Comparison of ENCODE assay signal across 8 cellular contexts in the genomic region with DNA sequence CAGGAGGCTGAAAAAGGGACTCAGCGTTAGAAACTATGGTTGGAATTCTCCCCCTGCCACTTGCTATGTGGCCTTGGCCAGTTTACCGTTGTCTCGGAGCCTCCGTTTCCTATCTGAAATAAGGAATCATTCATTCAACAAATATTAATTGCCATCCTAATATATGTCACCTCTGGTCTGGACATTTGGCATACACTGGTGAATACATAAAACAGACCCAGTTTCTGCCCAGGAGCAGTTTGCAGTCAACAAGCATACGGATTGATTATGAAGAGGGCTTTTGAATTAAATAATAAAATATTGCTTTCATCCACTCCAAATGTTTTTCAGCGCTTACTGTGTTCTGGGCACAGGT. TPM values are rescaled to one million over a fixed set of nuclear protein-coding genes. Genes with fewer than 3 reads are reported as not detected.
A peak's percentile ranks its signal among the peaks of the same experiment; 100 is the strongest.
DNase-seq lines count a peak whose midpoint lies in the region; ATAC-seq and TF ChIP-seq lines count a peak whose summit lies in the region.

No MANE protein-coding gene starts in this region.

- peaks cover 72% of the 10 kb centered on the region for H3K27me3 ChIP-seq in left ventricle myocardium inferior (ENCODE audit: low read depth)
- peaks cover 47% of the 10 kb centered on the region for H3K27me3 ChIP-seq in A673 (replicated peaks; ENCODE audit: insufficient read depth, low read depth, low read length, poor library complexity)

- peak overlapping the region; percentile 85 to 94 (median 90) for H3K4me3 Mint-ChIP-seq in brain

- H3K27ac ChIP-seq in left ventricle myocardium inferior (replicated peaks) = no peak overlapping the region
- H3K27ac ChIP-seq in mesodermal cell (ENCODE audit: low read depth, low read length, severe bottlenecking) = no peak overlapping the region
- no peak overlapping the region for H3K27ac ChIP-seq in urinary bladder (ENCODE audit: low read depth)
- H3K27ac ChIP-seq in A673 (ENCODE audit: low read depth, low read length, poor library complexity, severe bottlenecking) = no peak overlapping the region

- H3K4me3 ChIP-seq in left ventricle myocardium inferior (peak overlapping the region; percentile 67), mesodermal cell (ENCODE audit: extremely low read depth, insufficient read depth, low read length, poor library complexity, severe bottlenecking) (peak overlapping the region; percentile 44), urinary bladder (ENCODE audit: low read depth, low read length) (peak overlapping the region; percentile 31), A673 (ENCODE audit: low read depth, low read length, poor library complexity, severe bottlenecking) (no peak overlapping the region)

- BruUV-seq in A673 (replicated peaks; lab: Mats Ljungman, UMichigan) = no TSS peak

- no peak for TF ChIP-seq CTCF in left ventricle myocardium inferior (IDR thresholded peaks at IDR 0.05; ENCODE audit: borderline replicate concordance)
- TF ChIP-seq CTCF in brain (conservative IDR thresholded peaks at IDR 0.05) = no peak
- TF ChIP-seq CTCF in A673 (conservative IDR thresholded peaks at IDR 0.05; ENCODE audit: low read depth, low read length) = no peak

- H3K27me3 Mint-ChIP-seq in brain = peaks cover 55% of the 10 kb centered on the region

- DNase-seq in left ventricle myocardium inferior (no peak), left ventricle myocardium superior (no peak), A673 (ENCODE audit: low spot score) (no peak)
- no peak for DNase-seq in stimulated activated CD4-positive, alpha-beta T cell treated with anti-CD3 and anti-CD28 coated beads, Interleukin-2, amount 100 ng/mL, for 48 hours

- no peak overlapping the region for H3K27ac Mint-ChIP-seq in brain

- ATAC-seq in left ventricle myocardium superior (no peak), GM21619 (IDR thresholded peaks at IDR 0.05; ENCODE audit: unreplicated experiment) (no peak)

- intact Hi-C loops in left ventricle myocardium inferior (cut with micrococcal nuclease) = loop anchor here (10.0 kb wide), 1 partner anchor 132 kb away; a partner anchor contains a TSS
- intact Hi-C loops in left ventricle myocardium superior (cut with micrococcal nuclease) = no loop called here
- intact Hi-C loops in A673 (cut with micrococcal nuclease; ENCODE audit: unreplicated experiment) = no loop called here

- H3K9me3 ChIP-seq in left ventricle myocardium inferior (replicated peaks) = no peaks in the 10 kb centered on the region
- no peaks in the 10 kb centered on the region for H3K9me3 ChIP-seq in mesodermal cell (ENCODE audit: control insufficient read depth, low read length)
- H3K9me3 ChIP-seq in A673 (ENCODE audit: low read depth, low read length, poor library complexity, severe bottlenecking) = no peaks in the 10 kb centered on the region

- H3K36me3 Mint-ChIP-seq in brain = no peaks in the 10 kb centered on the region

- CTCF ChIA-PET in A673 (lab: Charles Lee) = no interaction called here

- H3K36me3 ChIP-seq in left ventricle myocardium inferior = no peaks in the 10 kb centered on the region
- no peaks in the 10 kb centered on the region for H3K36me3 ChIP-seq in mesodermal cell (ENCODE audit: control insufficient read depth, insufficient read depth, low read length)
- no peaks in the 10 kb centered on the region for H3K36me3 ChIP-seq in urinary bladder (ENCODE audit: insufficient read depth)
- no peaks in the 10 kb centered on the region for H3K36me3 ChIP-seq in A673 (ENCODE audit: insufficient read depth, low read length, poor library complexity, severe bottlenecking)

- H3K4me1 ChIP-seq in left ventricle myocardium inferior (peaks cover 17% of the 10 kb centered on the region), mesodermal cell (ENCODE audit: control insufficient read depth, insufficient read depth, low read length, poor library complexity, severe bottlenecking) (peaks cover 21% of the 10 kb centered on the region), urinary bladder (ENCODE audit: insufficient read depth) (no peaks in the 10 kb centered on the region), A673 (ENCODE audit: insufficient read depth, low read length, poor library complexity, severe bottlenecking) (no peaks in the 10 kb centered on the region)

- H3K9me3 Mint-ChIP-seq in brain = peaks cover 0 to 4% (median 0%) of the 10 kb centered on the region in 5 experiments

- 8 to 22% methylated on average over 4 to 5 of the region's 6 CpGs for WGBS in mesodermal cell (ENCODE audit: insufficient coverage in 2 of 2), 2 experiments
- 13% methylated on average over 6 of the region's 6 CpGs for WGBS in urinary bladder

- POLR2A ChIA-PET in A673 (lab: Charles Lee; ENCODE audit: low non-redundant PET) = no interaction called here

- peaks cover 57% of the 10 kb centered on the region for H3K4me1 Mint-ChIP-seq in brain

RNA-seq across cellular contexts. Expression of a gene that starts 7.6 kb away (rescaled TPM):
- total RNA-seq in left ventricle myocardium inferior (not detected), left ventricle myocardium superior (not detected), urinary bladder (not detected), A673 (2021) (not detected in 2 replicates)
- polyA plus RNA-seq in brain (ENCODE audit: insufficient read depth, low read depth, low replicate concordance) (0.19 TPM), urinary bladder (not detected)
- polyA plus RNA-seq in mesodermal cell (2013, experiment 1 of 2) = 0.88 TPM
- 0.96 TPM for polyA plus RNA-seq in mesodermal cell (2013, experiment 2 of 2)

RNA-seq across cellular contexts. Expression of a gene that starts 28.0 kb away (rescaled TPM):
- 9.1 TPM for total RNA-seq in left ventricle myocardium inferior
- 6.7 TPM for total RNA-seq in left ventricle myocardium superior
- 11.3 TPM for polyA plus RNA-seq in brain (ENCODE audit: insufficient read depth, low read depth, low replicate concordance)
- 27.4 TPM for polyA plus RNA-seq in mesodermal cell (2013, experiment 1 of 2)
- polyA plus RNA-seq in mesodermal cell (2013, experiment 2 of 2) = 29.9 TPM
- total RNA-seq in urinary bladder = 39.5 TPM
- polyA plus RNA-seq in urinary bladder = 27.3 TPM
- 5.4 and 8.1 TPM in 2 replicates for total RNA-seq in A673 (2021)
